ENCODE assay signal across 1 cellular context in the genomic region with DNA sequence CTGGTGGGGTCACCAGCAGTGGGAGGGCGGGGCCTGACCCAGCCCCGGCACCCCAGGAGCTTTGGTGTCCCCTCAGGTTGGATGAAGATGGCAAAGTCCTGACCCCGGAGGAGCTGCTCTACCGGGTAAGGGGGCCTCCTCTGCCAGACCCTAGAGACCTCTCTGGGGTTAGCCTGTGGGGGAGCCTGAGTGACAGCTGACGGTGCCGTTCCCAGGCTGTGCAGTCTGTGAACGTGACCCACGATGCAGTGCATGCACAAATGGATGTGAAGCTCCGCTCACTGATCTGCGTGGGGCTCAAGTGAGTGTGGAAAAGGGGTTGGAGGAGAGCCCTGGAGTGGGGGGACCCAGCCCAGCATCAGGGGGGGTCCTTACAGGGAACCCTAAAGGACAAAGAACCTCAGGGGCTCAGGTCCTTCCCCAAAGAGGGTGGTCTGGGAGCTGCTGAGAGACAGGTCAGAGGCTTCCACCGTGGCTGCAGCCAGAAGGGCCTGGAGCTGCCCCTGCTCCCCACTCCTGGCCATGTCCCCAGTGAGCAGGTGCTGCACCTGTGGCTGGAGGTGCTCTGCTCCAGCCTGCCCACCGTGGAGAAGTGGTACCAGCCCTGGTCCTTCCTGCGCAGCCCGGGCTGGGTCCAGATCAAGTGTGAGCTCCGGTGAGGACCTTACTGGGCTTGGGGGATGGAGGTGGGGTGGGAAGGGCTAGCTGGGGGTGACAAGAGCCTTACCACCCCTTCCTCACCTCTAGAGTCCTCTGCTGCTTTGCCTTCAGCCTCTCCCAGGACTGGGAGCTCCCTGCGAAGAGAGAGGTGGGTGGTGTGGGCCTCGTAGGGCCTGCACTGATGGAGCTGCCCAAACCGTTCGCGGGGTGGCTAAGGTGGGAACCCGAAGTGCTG.
TF ChIP-seq lines count a peak whose summit lies in the region.

No MANE protein-coding gene starts in this region.

TF ChIP-seq in H1, 55 proteins besides CTCF, POLR2A, EP300 and RAD21:
- TF ChIP-seq POLR2AphosphoS5 (IDR thresholded peaks at IDR 0.05; ENCODE audit: low read depth, low read length) (no peak; the same call in 1 of the 2 replicates), NRF1 (IDR thresholded peaks at IDR 0.05; ENCODE audit: low read depth, low read length) (no peak), SP1 (IDR thresholded peaks at IDR 0.05; ENCODE audit: low read depth, low read length) (no peak), RFX5 (IDR thresholded peaks at IDR 0.05; ENCODE audit: borderline replicate concordance, low read depth, low read length) (no peak), SAP30 (IDR thresholded peaks at IDR 0.05; ENCODE audit: insufficient read depth, insufficient replicate concordance, low read length) (no peak)
- TF ChIP-seq, protein P1, sequence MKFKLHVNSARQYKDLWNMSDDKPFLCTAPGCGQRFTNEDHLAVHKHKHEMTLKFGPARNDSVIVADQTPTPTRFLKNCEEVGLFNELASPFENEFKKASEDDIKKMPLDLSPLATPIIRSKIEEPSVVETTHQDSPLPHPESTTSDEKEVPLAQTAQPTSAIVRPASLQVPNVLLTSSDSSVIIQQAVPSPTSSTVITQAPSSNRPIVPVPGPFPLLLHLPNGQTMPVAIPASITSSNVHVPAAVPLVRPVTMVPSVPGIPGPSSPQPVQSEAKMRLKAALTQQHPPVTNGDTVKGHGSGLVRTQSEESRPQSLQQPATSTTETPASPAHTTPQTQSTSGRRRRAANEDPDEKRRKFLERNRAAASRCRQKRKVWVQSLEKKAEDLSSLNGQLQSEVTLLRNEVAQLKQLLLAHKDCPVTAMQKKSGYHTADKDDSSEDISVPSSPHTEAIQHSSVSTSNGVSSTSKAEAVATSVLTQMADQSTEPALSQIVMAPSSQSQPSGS (IDR thresholded peaks at IDR 0.05; ENCODE audit: low read length), result no peak
- TF ChIP-seq, protein P2, sequence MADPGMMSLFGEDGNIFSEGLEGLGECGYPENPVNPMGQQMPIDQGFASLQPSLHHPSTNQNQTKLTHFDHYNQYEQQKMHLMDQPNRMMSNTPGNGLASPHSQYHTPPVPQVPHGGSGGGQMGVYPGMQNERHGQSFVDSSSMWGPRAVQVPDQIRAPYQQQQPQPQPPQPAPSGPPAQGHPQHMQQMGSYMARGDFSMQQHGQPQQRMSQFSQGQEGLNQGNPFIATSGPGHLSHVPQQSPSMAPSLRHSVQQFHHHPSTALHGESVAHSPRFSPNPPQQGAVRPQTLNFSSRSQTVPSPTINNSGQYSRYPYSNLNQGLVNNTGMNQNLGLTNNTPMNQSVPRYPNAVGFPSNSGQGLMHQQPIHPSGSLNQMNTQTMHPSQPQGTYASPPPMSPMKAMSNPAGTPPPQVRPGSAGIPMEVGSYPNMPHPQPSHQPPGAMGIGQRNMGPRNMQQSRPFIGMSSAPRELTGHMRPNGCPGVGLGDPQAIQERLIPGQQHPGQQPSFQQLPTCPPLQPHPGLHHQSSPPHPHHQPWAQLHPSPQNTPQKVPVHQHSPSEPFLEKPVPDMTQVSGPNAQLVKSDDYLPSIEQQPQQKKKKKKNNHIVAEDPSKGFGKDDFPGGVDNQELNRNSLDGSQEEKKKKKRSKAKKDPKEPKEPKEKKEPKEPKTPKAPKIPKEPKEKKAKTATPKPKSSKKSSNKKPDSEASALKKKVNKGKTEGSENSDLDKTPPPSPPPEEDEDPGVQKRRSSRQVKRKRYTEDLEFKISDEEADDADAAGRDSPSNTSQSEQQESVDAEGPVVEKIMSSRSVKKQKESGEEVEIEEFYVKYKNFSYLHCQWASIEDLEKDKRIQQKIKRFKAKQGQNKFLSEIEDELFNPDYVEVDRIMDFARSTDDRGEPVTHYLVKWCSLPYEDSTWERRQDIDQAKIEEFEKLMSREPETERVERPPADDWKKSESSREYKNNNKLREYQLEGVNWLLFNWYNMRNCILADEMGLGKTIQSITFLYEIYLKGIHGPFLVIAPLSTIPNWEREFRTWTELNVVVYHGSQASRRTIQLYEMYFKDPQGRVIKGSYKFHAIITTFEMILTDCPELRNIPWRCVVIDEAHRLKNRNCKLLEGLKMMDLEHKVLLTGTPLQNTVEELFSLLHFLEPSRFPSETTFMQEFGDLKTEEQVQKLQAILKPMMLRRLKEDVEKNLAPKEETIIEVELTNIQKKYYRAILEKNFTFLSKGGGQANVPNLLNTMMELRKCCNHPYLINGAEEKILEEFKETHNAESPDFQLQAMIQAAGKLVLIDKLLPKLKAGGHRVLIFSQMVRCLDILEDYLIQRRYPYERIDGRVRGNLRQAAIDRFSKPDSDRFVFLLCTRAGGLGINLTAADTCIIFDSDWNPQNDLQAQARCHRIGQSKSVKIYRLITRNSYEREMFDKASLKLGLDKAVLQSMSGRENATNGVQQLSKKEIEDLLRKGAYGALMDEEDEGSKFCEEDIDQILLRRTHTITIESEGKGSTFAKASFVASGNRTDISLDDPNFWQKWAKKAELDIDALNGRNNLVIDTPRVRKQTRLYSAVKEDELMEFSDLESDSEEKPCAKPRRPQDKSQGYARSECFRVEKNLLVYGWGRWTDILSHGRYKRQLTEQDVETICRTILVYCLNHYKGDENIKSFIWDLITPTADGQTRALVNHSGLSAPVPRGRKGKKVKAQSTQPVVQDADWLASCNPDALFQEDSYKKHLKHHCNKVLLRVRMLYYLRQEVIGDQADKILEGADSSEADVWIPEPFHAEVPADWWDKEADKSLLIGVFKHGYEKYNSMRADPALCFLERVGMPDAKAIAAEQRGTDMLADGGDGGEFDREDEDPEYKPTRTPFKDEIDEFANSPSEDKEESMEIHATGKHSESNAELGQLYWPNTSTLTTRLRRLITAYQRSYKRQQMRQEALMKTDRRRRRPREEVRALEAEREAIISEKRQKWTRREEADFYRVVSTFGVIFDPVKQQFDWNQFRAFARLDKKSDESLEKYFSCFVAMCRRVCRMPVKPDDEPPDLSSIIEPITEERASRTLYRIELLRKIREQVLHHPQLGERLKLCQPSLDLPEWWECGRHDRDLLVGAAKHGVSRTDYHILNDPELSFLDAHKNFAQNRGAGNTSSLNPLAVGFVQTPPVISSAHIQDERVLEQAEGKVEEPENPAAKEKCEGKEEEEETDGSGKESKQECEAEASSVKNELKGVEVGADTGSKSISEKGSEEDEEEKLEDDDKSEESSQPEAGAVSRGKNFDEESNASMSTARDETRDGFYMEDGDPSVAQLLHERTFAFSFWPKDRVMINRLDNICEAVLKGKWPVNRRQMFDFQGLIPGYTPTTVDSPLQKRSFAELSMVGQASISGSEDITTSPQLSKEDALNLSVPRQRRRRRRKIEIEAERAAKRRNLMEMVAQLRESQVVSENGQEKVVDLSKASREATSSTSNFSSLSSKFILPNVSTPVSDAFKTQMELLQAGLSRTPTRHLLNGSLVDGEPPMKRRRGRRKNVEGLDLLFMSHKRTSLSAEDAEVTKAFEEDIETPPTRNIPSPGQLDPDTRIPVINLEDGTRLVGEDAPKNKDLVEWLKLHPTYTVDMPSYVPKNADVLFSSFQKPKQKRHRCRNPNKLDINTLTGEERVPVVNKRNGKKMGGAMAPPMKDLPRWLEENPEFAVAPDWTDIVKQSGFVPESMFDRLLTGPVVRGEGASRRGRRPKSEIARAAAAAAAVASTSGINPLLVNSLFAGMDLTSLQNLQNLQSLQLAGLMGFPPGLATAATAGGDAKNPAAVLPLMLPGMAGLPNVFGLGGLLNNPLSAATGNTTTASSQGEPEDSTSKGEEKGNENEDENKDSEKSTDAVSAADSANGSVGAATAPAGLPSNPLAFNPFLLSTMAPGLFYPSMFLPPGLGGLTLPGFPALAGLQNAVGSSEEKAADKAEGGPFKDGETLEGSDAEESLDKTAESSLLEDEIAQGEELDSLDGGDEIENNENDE (IDR thresholded peaks at IDR 0.05; ENCODE audit: insufficient replicate concordance, low read length), result no peak
